In genomic region chr2:143522699-143523098, GRCh38 we compare ENCODE assay signal across 26 cellular contexts.
DNase-seq lines count a peak whose midpoint lies in the region; ATAC-seq, FAIRE-seq and TF ChIP-seq lines count a peak whose summit lies in the region.
"Had no signal": no experiment of that assay in that cellular context is flagged by ENCODE, and none has a peak within 500 bp of the region (broad histone marks: within the 10 kb centered on the region; RNA-seq: fewer than 3 reads in every experiment).

No MANE protein-coding gene starts in this region.

- H3K4me3 Mint-ChIP-seq in activated naive CD4-positive, alpha-beta T cell treated with anti-CD3 and anti-CD28 coated beads, Interleukin-2, amount 50 U/mL, for 24 hours, result no peak overlapping the region
- H3K4me3 Mint-ChIP-seq in activated naive CD4-positive, alpha-beta T cell treated with anti-CD3 and anti-CD28 coated beads for 36 hours, result no peak overlapping the region
- H3K4me3 Mint-ChIP-seq in activated T-helper 1 cell treated with anti-CD3 and anti-CD28 coated beads, Interleukin-12 subunit alpha, Interleukin-12 subunit beta, Interleukin-2, Interleukin-4 antibody, amounts not matched to agents 30 ng/mL and 10 ng/mL and 1 ng/mL, durations not matched to agents 14 hours and 24 hours and 36 hours, result no peak overlapping the region
- H3K4me3 Mint-ChIP-seq: CD4-positive, CD25-positive, alpha-beta regulatory T cell had no signal

- peak overlapping the region; percentile 37; the same call in 1 of the 2 replicates for H2BK120ac ChIP-seq in IMR-90 (ENCODE audit: low read depth, low read length)

- no peaks in the 10 kb centered on the region for H3K9me1 ChIP-seq in IMR-90 (ENCODE audit: insufficient read depth, low read length)

- H3K9me2 ChIP-seq in hepatocyte (replicated peaks; ENCODE audit: insufficient read depth), result no peaks in the 10 kb centered on the region

- H3K18ac ChIP-seq in IMR-90 (ENCODE audit: low read depth, low read length), result peak overlapping the region; percentile 57

- H2AFZ ChIP-seq in IMR-90 (replicated peaks; ENCODE audit: low read length, poor library complexity), result no peak overlapping the region
- no peak overlapping the region for H2AFZ ChIP-seq in hepatocyte
- no peak overlapping the region for H2AFZ ChIP-seq in smooth muscle cell (ENCODE audit: low read depth)

- peaks cover 28% of the 10 kb centered on the region for H3K36me3 Mint-ChIP-seq in activated naive CD4-positive, alpha-beta T cell treated with anti-CD3 and anti-CD28 coated beads, Interleukin-2, amount 50 U/mL, for 24 hours
- H3K36me3 Mint-ChIP-seq in activated naive CD4-positive, alpha-beta T cell treated with anti-CD3 and anti-CD28 coated beads for 36 hours (ENCODE audit: low read depth), result peaks cover 32% of the 10 kb centered on the region
- H3K36me3 Mint-ChIP-seq in activated T-helper 1 cell treated with anti-CD3 and anti-CD28 coated beads, Interleukin-12 subunit alpha, Interleukin-12 subunit beta, Interleukin-2, Interleukin-4 antibody, amounts not matched to agents 30 ng/mL and 10 ng/mL and 1 ng/mL, durations not matched to agents 14 hours and 24 hours and 36 hours (ENCODE audit: low read depth), result peaks cover 36% of the 10 kb centered on the region

- no peak overlapping the region for H2BK20ac ChIP-seq in IMR-90 (ENCODE audit: low read depth, low read length)

- WGBS in IMR-90 (ENCODE audit: extremely low coverage in 2 of 2, insufficient read length in 1 of 2), 2 experiments, result no CpG with 5 or more reads among the region's 2 CpGs
- WGBS in hepatocyte (ENCODE audit: low lambda C conversion rate, missing lambda C conversion rate), result 97% methylated on average over 2 of the region's 2 CpGs
- WGBS in smooth muscle cell (ENCODE audit: low lambda C conversion rate), result 96% methylated on average over 2 of the region's 2 CpGs

- ATAC-seq in IMR-90 (ENCODE audit: low read depth) (no peak), HG03469 (IDR thresholded peaks at IDR 0.05; ENCODE audit: unreplicated experiment) (no peak)
- ATAC-seq: HCT116 had no signal

- H3K9me3 ChIP-seq in IMR-90 (ENCODE audit: control insufficient read depth, insufficient read depth, low read length) (no peaks in the 10 kb centered on the region), hepatocyte (ENCODE audit: low read depth) (no peaks in the 10 kb centered on the region), smooth muscle cell (replicated peaks; ENCODE audit: low read depth) (no peaks in the 10 kb centered on the region)
- H3K9me3 ChIP-seq: BLaER1, Peyer's patch had no signal

- no peaks in the 10 kb centered on the region for H3K79me2 ChIP-seq in hepatocyte
- H3K79me2 ChIP-seq in smooth muscle cell (ENCODE audit: low read depth), result no peaks in the 10 kb centered on the region

- H3K36me3 ChIP-seq in IMR-90 (ENCODE audit: control insufficient read depth, insufficient read depth, low read length), result no peaks in the 10 kb centered on the region
- no peaks in the 10 kb centered on the region for H3K36me3 ChIP-seq in hepatocyte (replicated peaks; ENCODE audit: insufficient read depth, low read depth)
- no peaks in the 10 kb centered on the region for H3K36me3 ChIP-seq in smooth muscle cell (ENCODE audit: low read depth)
- H3K36me3 ChIP-seq: Peyer's patch had no signal

- intact Hi-C loops in activated naive CD4-positive, alpha-beta T cell treated with anti-CD3 and anti-CD28 coated beads for 36 hours (cut with micrococcal nuclease), result no loop called here
- intact Hi-C loops in IMR-90 (cut with micrococcal nuclease), result no loop called here
- intact Hi-C loops in activated T-helper 1 cell treated with anti-CD3 and anti-CD28 coated beads, Interleukin-12 subunit alpha, Interleukin-12 subunit beta, Interleukin-2, Interleukin-4 antibody, amounts not matched to agents 30 ng/mL and 10 ng/mL and 1 ng/mL, durations not matched to agents 14 hours and 24 hours and 36 hours (cut with micrococcal nuclease), result no loop called here

- no peaks in the 10 kb centered on the region for H3K79me1 ChIP-seq in IMR-90 (ENCODE audit: low read depth in 1 of 2, low read length in 2 of 2)

- POLR2A ChIA-PET in IMR-90 (lab: Charles Lee; ENCODE audit: unreplicated experiment), result no interaction called here

- H3K23ac ChIP-seq in IMR-90 (ENCODE audit: low read depth, low read length), result no peak overlapping the region

- no peak overlapping the region for H4K91ac ChIP-seq in IMR-90 (ENCODE audit: insufficient read depth, low read depth, low read length)

- H4K20me1 ChIP-seq in IMR-90 (ENCODE audit: insufficient read depth, low read length) (no peaks in the 10 kb centered on the region), hepatocyte (ENCODE audit: insufficient read depth, poor library complexity, severe bottlenecking) (no peaks in the 10 kb centered on the region), smooth muscle cell (ENCODE audit: low read depth) (no peaks in the 10 kb centered on the region)
- H4K20me1 ChIP-seq: BLaER1 had no signal

- H3K4me2 ChIP-seq in IMR-90 (ENCODE audit: low read depth, low read length) (no peak overlapping the region), hepatocyte (no peak overlapping the region), smooth muscle cell (no peak overlapping the region)
- H3K4me2 ChIP-seq: BLaER1 had no signal

- H3K27ac Mint-ChIP-seq in activated naive CD4-positive, alpha-beta T cell treated with anti-CD3 and anti-CD28 coated beads, Interleukin-2, amount 50 U/mL, for 24 hours, result peak overlapping the region; percentile 75
- no peak overlapping the region for H3K27ac Mint-ChIP-seq in activated naive CD4-positive, alpha-beta T cell treated with anti-CD3 and anti-CD28 coated beads for 36 hours
- no peak overlapping the region for H3K27ac Mint-ChIP-seq in activated T-helper 1 cell treated with anti-CD3 and anti-CD28 coated beads, Interleukin-12 subunit alpha, Interleukin-12 subunit beta, Interleukin-2, Interleukin-4 antibody, amounts not matched to agents 30 ng/mL and 10 ng/mL and 1 ng/mL, durations not matched to agents 14 hours and 24 hours and 36 hours

- TF ChIP-seq POLR2A in IMR-90 (IDR thresholded peaks at IDR 0.05; ENCODE audit: low read depth, low read length), result no peak

- no peak overlapping the region for H2BK5ac ChIP-seq in IMR-90 (ENCODE audit: low read depth, low read length, poor library complexity, severe bottlenecking)

- 0 out of 2 replicates have a peak overlapping the region, but pooled peaks have one; percentile 25 for H3K4ac ChIP-seq in IMR-90 (ENCODE audit: low read depth, low read length)

- no peak overlapping the region for H4K5ac ChIP-seq in IMR-90 (ENCODE audit: low read depth, low read length)

- 0 out of 3 replicates have a peak overlapping the region, but pooled peaks have one; percentile 58 for H2BK15ac ChIP-seq in IMR-90 (ENCODE audit: low read depth, low read length)

- H3K4me1 ChIP-seq in IMR-90 (ENCODE audit: control insufficient read depth, insufficient read depth, low read length) (peaks cover 9% of the 10 kb centered on the region), hepatocyte (ENCODE audit: insufficient read depth) (peaks cover 35% of the 10 kb centered on the region), smooth muscle cell (ENCODE audit: low read depth) (peaks cover 42% of the 10 kb centered on the region)

- no peak overlapping the region for H3K14ac ChIP-seq in IMR-90 (replicated peaks; ENCODE audit: low read depth, low read length)

- H3K27ac ChIP-seq in IMR-90 (ENCODE audit: insufficient read depth, low read length), result no peak overlapping the region
- peak overlapping the region; percentile 17 for H3K27ac ChIP-seq in hepatocyte
- H3K27ac ChIP-seq in smooth muscle cell (ENCODE audit: low read depth), result peak overlapping the region; percentile 3
- H3K27ac ChIP-seq: BLaER1, HL-60 had no signal

- H3K27me3 Mint-ChIP-seq in activated naive CD4-positive, alpha-beta T cell treated with anti-CD3 and anti-CD28 coated beads, Interleukin-2, amount 50 U/mL, for 24 hours, result no peaks in the 10 kb centered on the region
- H3K27me3 Mint-ChIP-seq in activated naive CD4-positive, alpha-beta T cell treated with anti-CD3 and anti-CD28 coated beads for 36 hours (ENCODE audit: low read depth), result no peaks in the 10 kb centered on the region
- no peaks in the 10 kb centered on the region for H3K27me3 Mint-ChIP-seq in activated T-helper 1 cell treated with anti-CD3 and anti-CD28 coated beads, Interleukin-12 subunit alpha, Interleukin-12 subunit beta, Interleukin-2, Interleukin-4 antibody, amounts not matched to agents 30 ng/mL and 10 ng/mL and 1 ng/mL, durations not matched to agents 14 hours and 24 hours and 36 hours (ENCODE audit: insufficient read depth)
- H3K27me3 Mint-ChIP-seq: CD4-positive, CD25-positive, alpha-beta regulatory T cell had no signal

- peaks cover 53% of the 10 kb centered on the region for H3K4me1 Mint-ChIP-seq in activated naive CD4-positive, alpha-beta T cell treated with anti-CD3 and anti-CD28 coated beads, Interleukin-2, amount 50 U/mL, for 24 hours
- peaks cover 44% of the 10 kb centered on the region for H3K4me1 Mint-ChIP-seq in activated naive CD4-positive, alpha-beta T cell treated with anti-CD3 and anti-CD28 coated beads for 36 hours (ENCODE audit: low read depth)
- H3K4me1 Mint-ChIP-seq in activated T-helper 1 cell treated with anti-CD3 and anti-CD28 coated beads, Interleukin-12 subunit alpha, Interleukin-12 subunit beta, Interleukin-2, Interleukin-4 antibody, amounts not matched to agents 30 ng/mL and 10 ng/mL and 1 ng/mL, durations not matched to agents 14 hours and 24 hours and 36 hours (ENCODE audit: low read depth), result peaks cover 25% of the 10 kb centered on the region

- no peak for DNase-seq in activated naive CD4-positive, alpha-beta T cell treated with anti-CD3 and anti-CD28 coated beads for 36 hours
- DNase-seq in IMR-90 (no peak), hepatocyte (ENCODE audit: low spot score) (no peak), smooth muscle cell (lab: John Stamatoyannopoulos, UW; ENCODE audit: unreplicated experiment) (no peak), frontal cortex (ENCODE audit: low spot score in 2 of 2) (no peak)
- DNase-seq in activated T-helper 1 cell treated with anti-CD3 and anti-CD28 coated beads, Interleukin-12 subunit alpha, Interleukin-12 subunit beta, Interleukin-2, Interleukin-4 antibody, amounts not matched to agents 30 ng/mL and 10 ng/mL and 1 ng/mL, durations not matched to agents 14 hours and 24 hours and 36 hours (ENCODE audit: low spot score), result no peak
- DNase-seq: CD4-positive, CD25-positive, alpha-beta regulatory T cell; COR-L47; GOT3; KBM-7; MV-4-11; NCI-H1105; NCI-H1436 treated with DMSO at 0.1 percent for 48 hours; NCI-H187 treated with DMSO at 0.1 percent for 48 hours; NCI-H2171 treated with DMSO at 0.1 percent for 48 hours; NCI-H446; NCI-H526 treated with DMSO at 0.1 percent for 48 hours; Peyer's patch; SIG-M5 had no signal

- BruUV-seq in IMR-90 (replicated peaks; lab: Mats Ljungman, UMichigan), result no TSS peak

- no peak for TF ChIP-seq CTCF in IMR-90 (conservative IDR thresholded peaks at IDR 0.05; ENCODE audit: low read depth, low read length)
- no peak for TF ChIP-seq CTCF in hepatocyte (IDR thresholded peaks at IDR 0.05; ENCODE audit: poor library complexity)
- TF ChIP-seq CTCF in smooth muscle cell (IDR thresholded peaks at IDR 0.05; ENCODE audit: borderline replicate concordance, insufficient read depth, poor library complexity, severe bottlenecking), result no peak

- H2AK9ac ChIP-seq in IMR-90 (replicated peaks; ENCODE audit: low read depth, low read length, poor library complexity), result no peak overlapping the region

- H3K9me3 Mint-ChIP-seq in activated naive CD4-positive, alpha-beta T cell treated with anti-CD3 and anti-CD28 coated beads, Interleukin-2, amount 50 U/mL, for 24 hours, result no peaks in the 10 kb centered on the region
- H3K9me3 Mint-ChIP-seq in activated naive CD4-positive, alpha-beta T cell treated with anti-CD3 and anti-CD28 coated beads for 36 hours, result no peaks in the 10 kb centered on the region
- no peaks in the 10 kb centered on the region for H3K9me3 Mint-ChIP-seq in activated T-helper 1 cell treated with anti-CD3 and anti-CD28 coated beads, Interleukin-12 subunit alpha, Interleukin-12 subunit beta, Interleukin-2, Interleukin-4 antibody, amounts not matched to agents 30 ng/mL and 10 ng/mL and 1 ng/mL, durations not matched to agents 14 hours and 24 hours and 36 hours
- H3K9me3 Mint-ChIP-seq: CD4-positive, CD25-positive, alpha-beta regulatory T cell had no signal

- no peak overlapping the region for H2AK5ac ChIP-seq in IMR-90 (ENCODE audit: low read depth, low read length)

- no peak for TF ChIP-seq RAD21 in IMR-90 (IDR thresholded peaks at IDR 0.05; ENCODE audit: low read length)

- dilution Hi-C loops in IMR-90 (cut with HindIII; ENCODE audit: low sequenced_read_pairs, unreplicated experiment), result no loop called here

- H3K9ac ChIP-seq in IMR-90 (ENCODE audit: low read depth, low read length), result no peak overlapping the region
- no peak overlapping the region for H3K9ac ChIP-seq in smooth muscle cell (ENCODE audit: low read depth)
- H3K9ac ChIP-seq: BLaER1 had no signal

- H3K27me3 ChIP-seq in IMR-90 (ENCODE audit: control insufficient read depth, insufficient read depth, low read length) (no peaks in the 10 kb centered on the region), hepatocyte (no peaks in the 10 kb centered on the region), smooth muscle cell (ENCODE audit: low read depth) (no peaks in the 10 kb centered on the region)
- H3K27me3 ChIP-seq: BLaER1, Peyer's patch had no signal

- H4K8ac ChIP-seq in IMR-90 (ENCODE audit: low read depth in 2 of 2, low read length in 2 of 2), result no peak overlapping the region

- H3F3A ChIP-seq in smooth muscle cell (ENCODE audit: low read depth), result no peaks in the 10 kb centered on the region

- no peak for FAIRE-seq in frontal cortex (lab: Jason Lieb, UNC)
- FAIRE-seq: A204.1 had no signal

- CTCF ChIA-PET in activated naive CD4-positive, alpha-beta T cell treated with anti-CD3 and anti-CD28 coated beads for 36 hours (lab: Charles Lee), result no interaction called here
- CTCF ChIA-PET in IMR-90 (lab: Yijun Ruan, JAX), result interaction anchor here (0.6 to 1.3 kb wide), 2 partner anchors 10 to 800 kb away, joined by 3 to 4 read pairs; no protein-coding TSS in a partner anchor

- H3K4me3 ChIP-seq in IMR-90 (ENCODE audit: insufficient read depth, low read depth, low read length) (no peak overlapping the region), hepatocyte (no peak overlapping the region), smooth muscle cell (no peak overlapping the region)
- H3K4me3 ChIP-seq: BLaER1, Peyer's patch, SK-N-MC had no signal

- in situ Hi-C loops in IMR-90 (cut with MboI; ENCODE audit: low sequenced_read_pairs), result loop anchor here (25.0 kb wide), 1 partner anchor 990 kb away; the partner anchor contains the start of gene ZEB2

- no peak overlapping the region for H3K56ac ChIP-seq in IMR-90 (ENCODE audit: extremely low read depth, insufficient read depth, low read length)
